ENCODE assay signal across 33 cellular contexts in genomic region chr3:193490580-193490979, GRCh38.
"Had no signal": no experiment of that assay in that cellular context is flagged by ENCODE, and none has a peak within 500 bp of the region (broad histone marks: within the 10 kb centered on the region; RNA-seq: fewer than 3 reads in every experiment).

No MANE protein-coding gene starts in this region.

- H3K36me3 ChIP-seq: ascending aorta, cardiac muscle cell, colonic mucosa, pancreas, spleen, thoracic aorta had no signal

- H3K4me3 ChIP-seq: ascending aorta, cardiac muscle cell, colonic mucosa, mucosa of descending colon, pancreas, spleen, thoracic aorta had no signal

- DNase-seq: activated CD4-positive, alpha-beta T cell treated with anti-CD3 and anti-CD28 coated beads for 4 hours; activated CD4-positive, alpha-beta T cell treated with anti-CD3 and anti-CD28 coated beads, Interleukin-2, amount 50 U/mL, for 4 hours; activated effector memory CD4-positive, alpha-beta T cell treated with Interleukin-2 at 50 U/mL for 16 hours; activated naive CD4-positive, alpha-beta T cell treated with anti-CD3 and anti-CD28 coated beads, Interleukin-2, amount 10 ng/mL, durations not matched to agents 7 days and 5 days; activated naive CD8-positive, alpha-beta T cell treated with anti-CD3 and anti-CD28 coated beads, Interleukin-2, amount 10 ng/mL, durations not matched to agents 7 days and 5 days; activated T-cell treated with anti-CD3 and anti-CD28 coated beads for 4 hours; activated T-cell treated with anti-CD3 and anti-CD28 coated beads, Interleukin-2, amount 50 U/mL, for 72 hours; cerebellar nuclear complex; colonic mucosa; effector memory CD8-positive, alpha-beta T cell; erythroblast; foreskin fibroblast; head of caudate nucleus; hypothalamus; immature natural killer cell; kidney; left colon; mesenchymal stem cell; mucosa of descending colon; naive B cell; pancreas; right cardiac atrium; spleen; stimulated activated CD4-positive, alpha-beta T cell treated with anti-CD3 and anti-CD28 coated beads, Interleukin-2, amount 100 ng/mL, for 48 hours; stimulated activated naive CD8-positive, alpha-beta T cell treated with anti-CD3 and anti-CD28 coated beads, Interleukin-15, Interleukin-2, amounts not matched to agents 100 U/mL and 50 U/mL, for 24 hours; SW 1271; T-helper 9 cell had no signal

- H3K9me3 Mint-ChIP-seq: activated naive CD4-positive, alpha-beta T cell treated with anti-CD3 and anti-CD28 coated beads, Interleukin-2, amount 10 ng/mL, durations not matched to agents 7 days and 5 days; activated naive CD8-positive, alpha-beta T cell treated with anti-CD3 and anti-CD28 coated beads, Interleukin-2, amount 10 ng/mL, durations not matched to agents 7 days and 5 days; brain; effector memory CD8-positive, alpha-beta T cell; T-helper 1 cell treated with Interleukin-12 subunit alpha and Interleukin-12 subunit beta and Interleukin-4 antibody, amounts not matched to agents 30 μg/mL and 1 μg/mL, for 36 hours had no signal

- H3K4me1 Mint-ChIP-seq: activated naive CD4-positive, alpha-beta T cell treated with anti-CD3 and anti-CD28 coated beads, Interleukin-2, amount 10 ng/mL, durations not matched to agents 7 days and 5 days; activated naive CD8-positive, alpha-beta T cell treated with anti-CD3 and anti-CD28 coated beads, Interleukin-2, amount 10 ng/mL, durations not matched to agents 7 days and 5 days; brain; immature natural killer cell; naive B cell had no signal

- H3K9me3 ChIP-seq: ascending aorta, colonic mucosa, mucosa of descending colon, pancreas, spleen, thoracic aorta had no signal

- H3K4me3 Mint-ChIP-seq: activated naive CD4-positive, alpha-beta T cell treated with anti-CD3 and anti-CD28 coated beads, Interleukin-2, amount 10 ng/mL, durations not matched to agents 7 days and 5 days; activated naive CD8-positive, alpha-beta T cell treated with anti-CD3 and anti-CD28 coated beads, Interleukin-2, amount 10 ng/mL, durations not matched to agents 7 days and 5 days; activated T-cell treated with anti-CD3 and anti-CD28 coated beads, Interleukin-2, amount 50 U/mL, for 72 hours; brain; effector memory CD8-positive, alpha-beta T cell; immature natural killer cell; naive B cell; T-helper 1 cell treated with Interleukin-12 subunit alpha and Interleukin-12 subunit beta and Interleukin-4 antibody, amounts not matched to agents 30 μg/mL and 1 μg/mL, for 36 hours had no signal

- H3K27me3 Mint-ChIP-seq: activated naive CD4-positive, alpha-beta T cell treated with anti-CD3 and anti-CD28 coated beads, Interleukin-2, amount 10 ng/mL, durations not matched to agents 7 days and 5 days; activated naive CD8-positive, alpha-beta T cell treated with anti-CD3 and anti-CD28 coated beads, Interleukin-2, amount 10 ng/mL, durations not matched to agents 7 days and 5 days; effector memory CD8-positive, alpha-beta T cell had no signal

- H3K27ac Mint-ChIP-seq: activated naive CD4-positive, alpha-beta T cell treated with anti-CD3 and anti-CD28 coated beads, Interleukin-2, amount 10 ng/mL, durations not matched to agents 7 days and 5 days; activated naive CD8-positive, alpha-beta T cell treated with anti-CD3 and anti-CD28 coated beads, Interleukin-2, amount 10 ng/mL, durations not matched to agents 7 days and 5 days; brain; effector memory CD8-positive, alpha-beta T cell; immature natural killer cell; naive B cell; T-helper 1 cell treated with Interleukin-12 subunit alpha and Interleukin-12 subunit beta and Interleukin-4 antibody, amounts not matched to agents 30 μg/mL and 1 μg/mL, for 36 hours had no signal

- H3K4me1 ChIP-seq: ascending aorta, colonic mucosa, spleen had no signal

- H3K27me3 ChIP-seq: ascending aorta, cardiac muscle cell, colonic mucosa, pancreas, spleen had no signal

- H3K27ac ChIP-seq: ascending aorta, cardiac muscle cell, colonic mucosa, spleen, thoracic aorta, VCaP had no signal

- H3K36me3 Mint-ChIP-seq: activated naive CD4-positive, alpha-beta T cell treated with anti-CD3 and anti-CD28 coated beads, Interleukin-2, amount 10 ng/mL, durations not matched to agents 7 days and 5 days; activated naive CD8-positive, alpha-beta T cell treated with anti-CD3 and anti-CD28 coated beads, Interleukin-2, amount 10 ng/mL, durations not matched to agents 7 days and 5 days; brain; naive B cell had no signal
